In genomic region chr17:39923836-39924690, GRCh38 we compare ENCODE assay signal across 1 cellular context.
TF ChIP-seq lines count a peak whose summit lies in the region.

No MANE protein-coding gene starts in this region.

TF ChIP-seq in HepG2, 621 proteins besides CTCF, POLR2A, EP300 and RAD21 (continued from another document and continues in another):
- TF ChIP-seq PCBP2 (optimal IDR thresholded peaks at IDR 0.05; ENCODE audit: low read depth, low read length, poor library complexity, severe bottlenecking) (no peak), ZFX (CRISPR knock-in tag; IDR thresholded peaks at IDR 0.05; ENCODE audit: low read depth) (peak; percentile 97), GMEB2 (CRISPR knock-in tag; IDR thresholded peaks at IDR 0.05; ENCODE audit: low read depth) (0 out of 2 replicates have a peak, but pooled peaks have one; percentile 57), ZBTB46 (CRISPR knock-in tag; IDR thresholded peaks at IDR 0.05; ENCODE audit: borderline replicate concordance) (peak; percentile 92), ZBTB34 (CRISPR knock-in tag; IDR thresholded peaks at IDR 0.05) (peak; percentile 68; the same call in 1 of the 2 replicates), ZNF580 (CRISPR knock-in tag; IDR thresholded peaks at IDR 0.05; ENCODE audit: borderline replicate concordance, low read depth) (peak; percentile 98; the same call in 1 of the 2 replicates), ZNF687 (CRISPR knock-in tag; IDR thresholded peaks at IDR 0.05) (peak; percentile 100), ZMYM3 (CRISPR knock-in tag; IDR thresholded peaks at IDR 0.05) (peak; percentile 78), ZNF329 (CRISPR knock-in tag; IDR thresholded peaks at IDR 0.05; ENCODE audit: low read depth) (no peak), GATAD2A (CRISPR knock-in tag; IDR thresholded peaks at IDR 0.05) (peak; percentile 99), TFDP1 (CRISPR knock-in tag; IDR thresholded peaks at IDR 0.05; ENCODE audit: borderline replicate concordance) (peak; percentile 93), HNRNPH1 (optimal IDR thresholded peaks at IDR 0.05; ENCODE audit: low read depth, low read length) (no peak), ZNF382 (CRISPR knock-in tag; IDR thresholded peaks at IDR 0.05; ENCODE audit: borderline replicate concordance) (no peak), HHEX (CRISPR knock-in tag; IDR thresholded peaks at IDR 0.05) (0 out of 2 replicates have a peak, but pooled peaks have one; percentile 37), IRF2 (CRISPR knock-in tag; IDR thresholded peaks at IDR 0.05) (peak; percentile 97; the same call in 1 of the 2 replicates), ZNF160 (CRISPR knock-in tag; IDR thresholded peaks at IDR 0.05) (peak; percentile 90), MED8 (CRISPR knock-in tag; IDR thresholded peaks at IDR 0.05; ENCODE audit: insufficient replicate concordance) (peak; percentile 89), ZFP1 (CRISPR knock-in tag; IDR thresholded peaks at IDR 0.05) (0 out of 2 replicates have a peak, but pooled peaks have one; percentile 57), MIER3 (CRISPR knock-in tag; IDR thresholded peaks at IDR 0.05; ENCODE audit: borderline replicate concordance) (peak; percentile 99), ZNF253 (CRISPR knock-in tag; IDR thresholded peaks at IDR 0.05; ENCODE audit: borderline replicate concordance) (no peak), ZFP90 (CRISPR knock-in tag; IDR thresholded peaks at IDR 0.05; ENCODE audit: borderline replicate concordance) (peak; percentile 92), HNF4A (CRISPR knock-in tag; IDR thresholded peaks at IDR 0.05) (peak; percentile 98), ZNF230 (CRISPR knock-in tag; IDR thresholded peaks at IDR 0.05) (peak; percentile 97), ZNF18 (CRISPR knock-in tag; IDR thresholded peaks at IDR 0.05; ENCODE audit: insufficient replicate concordance) (peak; percentile 80), ZNF263 (CRISPR knock-in tag; IDR thresholded peaks at IDR 0.05) (peak; percentile 86), TBX3 (IDR thresholded peaks at IDR 0.05; ENCODE audit: borderline replicate concordance) (0 out of 2 replicates have a peak, but pooled peaks have one; percentile 30), ZNF451 (CRISPR knock-in tag; IDR thresholded peaks at IDR 0.05) (peak; percentile 71; the same call in 1 of the 2 replicates), TAF1 (CRISPR knock-in tag; IDR thresholded peaks at IDR 0.05) (peak; percentile 36; the same call in 1 of the 2 replicates), ZNF615 (CRISPR knock-in tag; IDR thresholded peaks at IDR 0.05; ENCODE audit: borderline replicate concordance) (peak; percentile 54; the same call in 1 of the 2 replicates), THAP9 (CRISPR knock-in tag; IDR thresholded peaks at IDR 0.05; ENCODE audit: borderline replicate concordance) (peak; percentile 57; the same call in 1 of the 2 replicates), ZNF891 (CRISPR knock-in tag; IDR thresholded peaks at IDR 0.05) (peak; percentile 10; the same call in 1 of the 2 replicates), HOXA7 (CRISPR knock-in tag; IDR thresholded peaks at IDR 0.05) (no peak), SSRP1 (CRISPR knock-in tag; IDR thresholded peaks at IDR 0.05) (peak; percentile 82; the same call in 1 of the 2 replicates), ELF3 (CRISPR knock-in tag; IDR thresholded peaks at IDR 0.05) (peak; percentile 99), NR3C1 (CRISPR knock-in tag; IDR thresholded peaks at IDR 0.05) (no peak), TFE3 (CRISPR knock-in tag; IDR thresholded peaks at IDR 0.05) (peak; percentile 93), CHCHD3 (CRISPR knock-in tag; IDR thresholded peaks at IDR 0.05) (0 out of 2 replicates have a peak, but pooled peaks have one; percentile 63), SP4 (CRISPR knock-in tag; IDR thresholded peaks at IDR 0.05) (peak; percentile 48; the same call in 1 of the 2 replicates), ZNF557 (CRISPR knock-in tag; IDR thresholded peaks at IDR 0.05) (peak; percentile 90; the same call in 1 of the 2 replicates), ELF4 (CRISPR knock-in tag; IDR thresholded peaks at IDR 0.05; ENCODE audit: borderline replicate concordance) (0 out of 2 replicates have a peak, but pooled peaks have one; percentile 62), ZNF746 (CRISPR knock-in tag; IDR thresholded peaks at IDR 0.05) (peak; percentile 63; the same call in 1 of the 2 replicates), ATM (IDR thresholded peaks at IDR 0.05; ENCODE audit: borderline replicate concordance) (no peak), ZNF138 (CRISPR knock-in tag; IDR thresholded peaks at IDR 0.05; ENCODE audit: low read depth) (peak; percentile 62; the same call in 1 of the 2 replicates), ZNF17 (CRISPR knock-in tag; IDR thresholded peaks at IDR 0.05) (peak; percentile 42; the same call in 1 of the 2 replicates), ZSCAN25 (CRISPR knock-in tag; IDR thresholded peaks at IDR 0.05) (peak; percentile 81; the same call in 1 of the 2 replicates), PHF21A (CRISPR knock-in tag; IDR thresholded peaks at IDR 0.05) (peak; percentile 100), CBX1 (IDR thresholded peaks at IDR 0.05; ENCODE audit: low read depth) (peak; percentile 86), ZFP41 (CRISPR knock-in tag; IDR thresholded peaks at IDR 0.05; ENCODE audit: borderline replicate concordance) (no peak; the same call in 1 of the 2 replicates), MTA1 (CRISPR knock-in tag; IDR thresholded peaks at IDR 0.05; ENCODE audit: borderline replicate concordance) (peak; percentile 99), KMT2B (CRISPR knock-in tag; IDR thresholded peaks at IDR 0.05) (peak; percentile 85), CREB1 (IDR thresholded peaks at IDR 0.05) (peak; percentile 34; the same call in 1 of the 2 replicates), CREB1 (CRISPR knock-in tag; IDR thresholded peaks at IDR 0.05) (no peak)
